In the genomic region with DNA sequence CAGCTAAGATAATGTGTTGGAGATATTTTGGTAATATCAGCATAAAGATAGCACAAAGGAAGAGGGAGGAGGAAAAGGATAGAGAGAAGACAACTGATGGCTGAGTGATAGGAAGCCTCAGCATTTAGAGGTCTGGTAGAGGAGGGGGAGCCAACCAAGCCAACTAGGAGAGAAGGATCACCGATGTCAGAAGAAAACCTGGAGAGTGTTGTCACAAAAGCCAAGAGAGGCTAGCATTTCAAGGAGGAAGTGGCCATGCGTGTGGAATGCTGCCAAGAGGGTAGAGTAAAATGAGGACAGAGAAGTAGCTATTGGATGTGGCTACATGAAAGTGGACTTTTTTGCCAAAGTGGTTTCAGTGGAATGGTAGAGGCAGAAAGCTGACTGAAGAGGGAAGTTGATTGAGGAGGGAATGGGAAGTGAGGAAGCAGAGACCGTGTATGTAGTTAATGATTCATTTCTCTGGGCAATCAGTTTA, we compare ENCODE assay signal across 13 cellular contexts. TPM values are rescaled to one million over a fixed set of nuclear protein-coding genes. Genes with fewer than 3 reads are reported as not detected.
DNase-seq lines count a peak whose midpoint lies in the region; ATAC-seq and TF ChIP-seq lines count a peak whose summit lies in the region.
"Had no signal": no experiment of that assay in that cellular context is flagged by ENCODE, and none has a peak within 500 bp of the region (broad histone marks: within the 10 kb centered on the region; RNA-seq: fewer than 3 reads in every experiment).

No MANE protein-coding gene starts in this region.

- H3K27me3 ChIP-seq in esophagus muscularis mucosa (no peaks in the 10 kb centered on the region), osteoblast (ENCODE audit: insufficient read depth, low read length) (no peaks in the 10 kb centered on the region), WERI-Rb-1 (ENCODE audit: insufficient read depth, low read depth, severe bottlenecking) (no peaks in the 10 kb centered on the region)
- H3K27me3 ChIP-seq: body of pancreas, esophagus squamous epithelium had no signal

- H3K4me3 ChIP-seq in esophagus muscularis mucosa (no peak overlapping the region), osteoblast (ENCODE audit: insufficient read depth, low read length) (no peak overlapping the region), WERI-Rb-1 (ENCODE audit: low read depth, low read length) (no peak overlapping the region)
- H3K4me3 ChIP-seq: body of pancreas, esophagus squamous epithelium had no signal

- H3K9me3 ChIP-seq in esophagus muscularis mucosa (no peaks in the 10 kb centered on the region), osteoblast (ENCODE audit: low read depth, low read length) (no peaks in the 10 kb centered on the region), WERI-Rb-1 (ENCODE audit: severe bottlenecking) (no peaks in the 10 kb centered on the region)
- H3K9me3 ChIP-seq: body of pancreas, esophagus squamous epithelium had no signal

- H3K27ac ChIP-seq in esophagus muscularis mucosa (replicated peaks in 1 of 4) (peak overlapping the region; percentile 50 to 70 (median 62)), osteoblast (ENCODE audit: low read depth, low read length) (no peak overlapping the region), WERI-Rb-1 (no peak overlapping the region)
- H3K27ac ChIP-seq: body of pancreas had no signal

- DNase-seq in GF-D8 (lab: John Stamatoyannopoulos, UW) (peak; percentile 87), NOMO-1 (lab: John Stamatoyannopoulos, UW; ENCODE audit: unreplicated experiment in 2 of 2) (peak; percentile 28 to 65), esophagus muscularis mucosa (ENCODE audit: extremely low spot score) (no peak), osteoblast (ENCODE audit: insufficient read length, low spot score, missing footprints) (peak; percentile 15), WERI-Rb-1 (no peak)
- DNase-seq in NK-92 treated with Interleukin-12 subunit alpha and Interleukin-12 subunit beta, amount 100 ng/mL, for 24 hours (lab: John Stamatoyannopoulos, UW): no peak
- DNase-seq: activated CD8-positive, alpha-beta memory T cell treated with anti-CD3 and anti-CD28 coated beads, Interleukin-2, amount 50 U/mL, for 4 hours; esophagus squamous epithelium; HFFc6; stimulated activated CD4-positive, alpha-beta T cell treated with anti-CD3 and anti-CD28 coated beads, Interleukin-12 subunit alpha, Interleukin-12 subunit beta, amount 100 ng/mL, for 4 hours had no signal

- H3K4me2 ChIP-seq in osteoblast (ENCODE audit: insufficient read depth, low read length): peak overlapping the region; percentile 31

- 54% methylated on average over 3 of the region's 3 CpGs for WGBS in esophagus muscularis mucosa

- no peaks in the 10 kb centered on the region for H4K20me1 ChIP-seq in osteoblast (ENCODE audit: insufficient read depth, low read length)

- peaks cover 1% of the 10 kb centered on the region for H3K79me2 ChIP-seq in osteoblast (ENCODE audit: insufficient read depth, low read length)

- no peaks in the 10 kb centered on the region for H3K36me3 ChIP-seq in esophagus muscularis mucosa
- H3K36me3 ChIP-seq in osteoblast (ENCODE audit: insufficient read depth, low read length): no peaks in the 10 kb centered on the region
- H3K36me3 ChIP-seq in WERI-Rb-1: peaks cover 8% of the 10 kb centered on the region
- H3K36me3 ChIP-seq: esophagus squamous epithelium had no signal

- intact Hi-C loops in esophagus muscularis mucosa (cut with DNase I): no loop called here

- peaks cover 28 to 77% (median 58%) of the 10 kb centered on the region in 4 donors for H3K4me1 ChIP-seq in esophagus muscularis mucosa
- H3K4me1 ChIP-seq in osteoblast (ENCODE audit: insufficient read depth, low read length): peaks cover 8% of the 10 kb centered on the region

- no peak for TF ChIP-seq EP300 in esophagus muscularis mucosa (IDR thresholded peaks at IDR 0.05)

- H2AFZ ChIP-seq in osteoblast (ENCODE audit: low read length): peak overlapping the region; percentile 44

- no peak for ATAC-seq in HG03432 (IDR thresholded peaks at IDR 0.05; ENCODE audit: unreplicated experiment)
- ATAC-seq in HG03354 (IDR thresholded peaks at IDR 0.05; ENCODE audit: poor library complexity, severe bottlenecking, unreplicated experiment): no peak
- ATAC-seq: body of pancreas had no signal

- no peak for TF ChIP-seq POLR2A in esophagus muscularis mucosa (IDR thresholded peaks at IDR 0.05; ENCODE audit: low read depth)

- TF ChIP-seq CTCF in esophagus muscularis mucosa (IDR thresholded peaks at IDR 0.05) (no peak), osteoblast (IDR thresholded peaks at IDR 0.05; ENCODE audit: extremely low read depth, low read depth, low read length) (no peak), WERI-Rb-1 (IDR thresholded peaks at IDR 0.05; ENCODE audit: low read depth, low read length) (no peak)

RNA-seq across cellular contexts. Expression of gene LCLAT1, which starts 34.3 kb away (rescaled TPM):
- total RNA-seq in esophagus muscularis mucosa: 10 to 100 TPM; 24.9 to 62.9 (median 36.3) TPM
- 16.5 and 29.7 TPM in 2 replicates for total RNA-seq in osteoblast

Comparison
In these comparisons a context has a peak if more than half of its experiments do, and no peak if none do; other contexts are left out.
1. DNase-seq: peak in GF-D8 (single experiment), NOMO-1 (2 of 2) and osteoblast (single experiment); none in esophagus muscularis mucosa (single experiment), WERI-Rb-1 (single experiment) and NK-92 treated with Interleukin-12 subunit alpha and Interleukin-12 subunit beta, amount 100 ng/mL, for 24 hours (single experiment).
2. H3K27ac ChIP-seq: peak in esophagus muscularis mucosa (4 of 4); none in osteoblast (single experiment) and WERI-Rb-1 (single experiment).